8 cellular contexts compared by ENCODE assay signal in genomic region chr3:45929042-45929679, GRCh38. TPM values are rescaled to one million over a fixed set of nuclear protein-coding genes. Genes with fewer than 3 reads are reported as not detected.
DNase-seq lines count a peak whose midpoint lies in the region; ATAC-seq and TF ChIP-seq lines count a peak whose summit lies in the region.

No MANE protein-coding gene starts in this region.

- ATAC-seq in activated CD8-positive, alpha-beta memory T cell treated with anti-CD3 and anti-CD28 coated beads, Interleukin-2, amount 10 ng/mL, durations not matched to agents 7 days and 5 days, result peak; percentile 99
- no peak for ATAC-seq in GM19324 (IDR thresholded peaks at IDR 0.05; ENCODE audit: low FRiP score, unreplicated experiment)
- ATAC-seq in GM19395 (IDR thresholded peaks at IDR 0.05; ENCODE audit: unreplicated experiment), result no peak

- H2AFZ ChIP-seq in fibroblast of lung (ENCODE audit: low read length) (no peak overlapping the region), osteoblast (ENCODE audit: low read length) (no peak overlapping the region)

- TF ChIP-seq CTCF in fibroblast of lung (conservative IDR thresholded peaks at IDR 0.05 in 1 of 2, IDR thresholded peaks at IDR 0.05 in 1 of 2; ENCODE audit: low read depth in 1 of 2, low read length in 2 of 2) (peak; percentile 81 to 82), osteoblast (IDR thresholded peaks at IDR 0.05; ENCODE audit: extremely low read depth, low read depth, low read length) (peak; percentile 79)

- H3K27me3 Mint-ChIP-seq in activated CD8-positive, alpha-beta memory T cell treated with anti-CD3 and anti-CD28 coated beads, Interleukin-2, amount 10 ng/mL, durations not matched to agents 7 days and 5 days, result no peaks in the 10 kb centered on the region

- H3K27ac ChIP-seq in fibroblast of lung (ENCODE audit: insufficient read depth, low read length), result no peak overlapping the region
- no peak overlapping the region for H3K27ac ChIP-seq in osteoblast (ENCODE audit: low read depth, low read length)

- H3K9me3 ChIP-seq in fibroblast of lung (ENCODE audit: control insufficient read depth, insufficient read depth, low read depth, low read length), result no peaks in the 10 kb centered on the region
- no peaks in the 10 kb centered on the region for H3K9me3 ChIP-seq in osteoblast (ENCODE audit: low read depth, low read length)

- H3K27me3 ChIP-seq in fibroblast of lung (ENCODE audit: control insufficient read depth, insufficient read depth, low read length), result no peaks in the 10 kb centered on the region
- H3K27me3 ChIP-seq in osteoblast (ENCODE audit: insufficient read depth, low read length), result no peaks in the 10 kb centered on the region

- no peak overlapping the region for H3K4me3 ChIP-seq in fibroblast of lung (replicated peaks in 1 of 4; ENCODE audit: control extremely low read depth in 1 of 4, insufficient read depth in 1 of 4, low read depth in 3 of 4, low read length in 4 of 4)
- H3K4me3 ChIP-seq in osteoblast (ENCODE audit: insufficient read depth, low read length), result no peak overlapping the region

- H3K4me2 ChIP-seq in fibroblast of lung (ENCODE audit: extremely low read depth, insufficient read depth, low read length), result no peak overlapping the region
- no peak overlapping the region for H3K4me2 ChIP-seq in osteoblast (ENCODE audit: insufficient read depth, low read length)

- H3K9ac ChIP-seq in fibroblast of lung (ENCODE audit: insufficient read depth, low read length), result no peak overlapping the region

- no peaks in the 10 kb centered on the region for H3K79me2 ChIP-seq in fibroblast of lung (ENCODE audit: control insufficient read depth, insufficient read depth, low read length)
- no peaks in the 10 kb centered on the region for H3K79me2 ChIP-seq in osteoblast (ENCODE audit: insufficient read depth, low read length)

- H3K4me1 Mint-ChIP-seq in activated CD8-positive, alpha-beta memory T cell treated with anti-CD3 and anti-CD28 coated beads, Interleukin-2, amount 10 ng/mL, durations not matched to agents 7 days and 5 days, result peaks cover 3% of the 10 kb centered on the region

- peaks cover 60% of the 10 kb centered on the region for H3K36me3 Mint-ChIP-seq in activated CD8-positive, alpha-beta memory T cell treated with anti-CD3 and anti-CD28 coated beads, Interleukin-2, amount 10 ng/mL, durations not matched to agents 7 days and 5 days

- H3K4me3 Mint-ChIP-seq in activated CD8-positive, alpha-beta memory T cell treated with anti-CD3 and anti-CD28 coated beads, Interleukin-2, amount 10 ng/mL, durations not matched to agents 7 days and 5 days, result no peak overlapping the region

- CTCF ChIA-PET in activated CD8-positive, alpha-beta memory T cell treated with anti-CD3 and anti-CD28 coated beads, Interleukin-2, amount 10 ng/mL, durations not matched to agents 7 days and 5 days (lab: Charles Lee), result interaction anchor here (0.6 to 30.7 kb wide), 45 partner anchors 8 to 945 kb away, joined by 3 to 708 read pairs (median 4); partner anchors contain the start of genes CXCR6, FYCO1 and LZTFL1

- H3K9me3 Mint-ChIP-seq in activated CD8-positive, alpha-beta memory T cell treated with anti-CD3 and anti-CD28 coated beads, Interleukin-2, amount 10 ng/mL, durations not matched to agents 7 days and 5 days (ENCODE audit: low read depth), result no peaks in the 10 kb centered on the region

- H3K4me1 ChIP-seq in fibroblast of lung (ENCODE audit: control insufficient read depth, extremely low read depth, insufficient read depth, low read length), result peaks cover 9% of the 10 kb centered on the region
- peaks cover 10% of the 10 kb centered on the region for H3K4me1 ChIP-seq in osteoblast (ENCODE audit: insufficient read depth, low read length)

- DNase-seq in activated gamma-delta T cell treated with Interleukin-2 at 50 U/mL for 16 hours (peak; percentile 61), activated gamma-delta T cell (lab: John Stamatoyannopoulos, UW) (no peak), NCI-H460 (ENCODE audit: extremely low read depth, low read depth) (peak; percentile 23), fibroblast of lung (ENCODE audit: low read depth in 2 of 2) (peak in 1 of 2 donors; percentile 30), osteoblast (ENCODE audit: insufficient read length, low spot score, missing footprints) (peak; percentile 69)
- DNase-seq in activated CD8-positive, alpha-beta memory T cell treated with anti-CD3 and anti-CD28 coated beads, Interleukin-2, amount 10 ng/mL, durations not matched to agents 7 days and 5 days, result peak; percentile 79

- no peak overlapping the region for H3K27ac Mint-ChIP-seq in activated CD8-positive, alpha-beta memory T cell treated with anti-CD3 and anti-CD28 coated beads, Interleukin-2, amount 10 ng/mL, durations not matched to agents 7 days and 5 days

- H3K36me3 ChIP-seq in fibroblast of lung (ENCODE audit: control insufficient read depth, insufficient read depth, low read length) (peaks cover 5% of the 10 kb centered on the region), osteoblast (ENCODE audit: insufficient read depth, low read length) (peaks cover 25% of the 10 kb centered on the region)

- H4K20me1 ChIP-seq in fibroblast of lung (ENCODE audit: control insufficient read depth, extremely low read depth, insufficient read depth, low read length), result no peaks in the 10 kb centered on the region
- H4K20me1 ChIP-seq in osteoblast (ENCODE audit: insufficient read depth, low read length), result peaks cover 12% of the 10 kb centered on the region

RNA-seq across cellular contexts. Expression of gene CXCR6, which starts 14.1 kb away (rescaled TPM):
- 0.10 TPM in 1 of 2 replicates, not detected in the other for total RNA-seq in NCI-H460 (2014; rRNA removed; shearing (Covaris generic))
- polyA plus RNA-seq in NCI-H460 (2014; cell fraction: nucleus; rRNA removed), result not detected in 2 replicates
- total RNA-seq in activated CD8-positive, alpha-beta memory T cell treated with anti-CD3 and anti-CD28 coated beads, Interleukin-2, amount 10 ng/mL, durations not matched to agents 7 days and 5 days, result 100 to 1,000 TPM in 1 of 2 experiments, 10 to 100 TPM in 1; 49.7 to 109 TPM
- not detected in 2 replicates for total RNA-seq in fibroblast of lung
- polyA plus RNA-seq in fibroblast of lung, result 0.02 TPM in 1 of 2 replicates, not detected in the other
- 0.05 and 0.15 TPM in 2 replicates for polyA plus RNA-seq in fibroblast of lung (2012)
- polyA minus RNA-seq in fibroblast of lung (ENCODE audit: low replicate concordance), result not detected in 2 replicates
- total RNA-seq in osteoblast, result not detected in 2 replicates

RNA-seq across cellular contexts. Expression of gene CCR9, which starts 42.8 kb away (rescaled TPM):
- not detected in 2 replicates for total RNA-seq in NCI-H460 (2014; rRNA removed; shearing (Covaris generic))
- not detected in 2 replicates for polyA plus RNA-seq in NCI-H460 (2014; cell fraction: nucleus; rRNA removed)
- total RNA-seq in activated CD8-positive, alpha-beta memory T cell treated with anti-CD3 and anti-CD28 coated beads, Interleukin-2, amount 10 ng/mL, durations not matched to agents 7 days and 5 days, result 1 to 10 TPM; 3.2 to 9.7 TPM
- total RNA-seq in fibroblast of lung (not detected in 2 replicates), osteoblast (not detected in 2 replicates)
- polyA plus RNA-seq in fibroblast of lung, result not detected in 2 replicates
- polyA plus RNA-seq in fibroblast of lung (2012), result not detected in 2 replicates
- polyA minus RNA-seq in fibroblast of lung (ENCODE audit: low replicate concordance), result not detected in 2 replicates

Comparison
In these comparisons a context has a peak if more than half of its experiments do, and no peak if none do; other contexts are left out.
1. RNA of gene CXCR6, which starts 14.1 kb away (total RNA-seq): 49.7 to 109 TPM in activated CD8-positive, alpha-beta memory T cell treated with anti-CD3 and anti-CD28 coated beads, Interleukin-2, amount 10 ng/mL, durations not matched to agents 7 days and 5 days; 0.10 TPM in NCI-H460, not detected in fibroblast of lung and not detected in osteoblast; every median in the first group is over 10 times any median in the second.